In the genomic region with DNA sequence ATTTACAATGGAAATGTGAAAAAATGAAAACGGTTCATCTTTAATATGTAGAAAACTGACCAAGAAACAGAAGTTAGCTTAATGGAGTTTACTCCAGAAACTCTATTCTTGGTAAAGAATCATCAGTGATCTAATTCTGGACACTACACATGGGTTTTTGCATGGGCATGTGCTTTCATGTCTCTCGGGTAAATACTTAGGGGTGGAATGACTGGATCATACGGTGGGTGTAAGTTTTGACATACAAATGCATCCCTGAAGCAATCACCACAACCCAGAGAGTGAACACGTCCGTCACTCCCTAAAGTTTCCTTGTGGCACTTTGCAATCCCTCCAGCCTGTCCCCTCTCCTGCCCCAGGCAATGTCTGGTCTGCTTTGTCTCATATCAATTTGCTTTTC, we compare ENCODE assay signal across 8 cellular contexts. TPM values are rescaled to one million over a fixed set of nuclear protein-coding genes. Genes with fewer than 3 reads are reported as not detected.
"Had no signal": no experiment of that assay in that cellular context is flagged by ENCODE, and none has a peak within 500 bp of the region (broad histone marks: within the 10 kb centered on the region; RNA-seq: fewer than 3 reads in every experiment).

No MANE protein-coding gene starts in this region.

RNA-seq across cellular contexts. Expression of a gene that starts 11.3 kb away (rescaled TPM):
- total RNA-seq: cerebellum, epithelial cell of proximal tubule, esophagus squamous epithelium, frontal cortex, gastroesophageal sphincter, hepatocyte, myocyte had no signal
- polyA plus RNA-seq: hepatocyte, immature natural killer cell had no signal
